In the genomic region with DNA sequence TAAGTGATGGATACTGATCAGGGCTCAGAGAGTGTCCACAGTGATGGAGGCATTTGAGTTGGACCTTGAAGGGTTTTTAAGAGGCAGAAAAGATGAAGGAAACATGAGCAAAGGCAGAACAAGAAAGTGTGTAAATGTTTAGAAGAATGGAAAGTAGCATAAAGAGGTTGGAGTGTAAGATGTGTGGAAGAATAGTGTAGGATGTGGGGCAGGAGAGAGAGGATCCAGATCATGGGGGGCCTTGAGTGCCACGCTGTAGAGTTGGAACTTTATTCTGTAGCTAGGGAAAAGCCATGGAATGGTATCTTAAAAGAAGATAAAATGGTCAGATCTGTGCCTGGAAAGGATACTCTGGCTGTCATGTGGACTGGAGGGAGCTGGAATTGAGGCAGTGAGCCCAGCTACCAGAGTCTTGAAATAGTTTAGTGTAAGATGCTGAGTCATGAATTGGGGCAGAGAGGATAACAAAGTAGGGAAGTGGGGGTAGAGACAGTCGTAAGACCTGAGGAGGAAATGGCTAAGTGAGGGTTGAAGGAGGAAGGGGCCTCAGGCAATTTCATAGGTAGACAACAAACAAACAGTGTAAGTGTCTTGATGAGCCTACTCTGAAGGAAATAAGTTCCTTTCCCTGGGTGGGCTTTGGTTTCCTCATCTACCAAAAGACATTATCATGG, we compare ENCODE assay signal across 2 cellular contexts.
TF ChIP-seq lines count a peak whose summit lies in the region.

No MANE protein-coding gene starts in this region.

TF ChIP-seq in A549, 52 proteins besides CTCF, POLR2A, EP300 and RAD21:
- peak; percentile 74 for TF ChIP-seq NFE2L2 (conservative IDR thresholded peaks at IDR 0.05; ENCODE audit: low read length)
- TF ChIP-seq SMC3 (IDR thresholded peaks at IDR 0.05) = no peak
- peak; percentile 94 for TF ChIP-seq MAFK (IDR thresholded peaks at IDR 0.05; ENCODE audit: partially characterized antibody)

TF ChIP-seq in K562, 482 proteins besides CTCF, POLR2A, EP300 and RAD21 (continues in another document):
- TF ChIP-seq HNRNPLL (IDR thresholded peaks at IDR 0.05; ENCODE audit: low read depth, low read length, poor library complexity, severe bottlenecking) (no peak), ZKSCAN8 (CRISPR knock-in tag; IDR thresholded peaks at IDR 0.05) (no peak), BHLHE40 (IDR thresholded peaks at IDR 0.05; ENCODE audit: low read length) (no peak), RCOR1 (IDR thresholded peaks at IDR 0.05; ENCODE audit: borderline replicate concordance in 1 of 2, low read depth in 2 of 2, low read length in 2 of 2) (peak in 1 of 2 experiments; percentile 8; a peak in 1 of 4 replicates), MYC (IDR thresholded peaks at IDR 0.05; ENCODE audit: low read depth, low read length) (no peak), MYC (CRISPR knock-in tag; IDR thresholded peaks at IDR 0.05; ENCODE audit: borderline replicate concordance, low read depth) (no peak), ZNF695 (CRISPR knock-in tag; IDR thresholded peaks at IDR 0.05) (no peak), DPF2 (IDR thresholded peaks at IDR 0.05) (peak; percentile 84), JUNB (CRISPR knock-in tag; conservative IDR thresholded peaks at IDR 0.05) (no peak), ZEB2 (IDR thresholded peaks at IDR 0.05) (no peak), POLR2G (IDR thresholded peaks at IDR 0.05; ENCODE audit: low read depth, low read length) (no peak), OTX1 (CRISPR knock-in tag; IDR thresholded peaks at IDR 0.05) (peak; percentile 76; the same call in 1 of the 2 replicates), HLTF (IDR thresholded peaks at IDR 0.05) (no peak), ZNF551 (CRISPR knock-in tag; IDR thresholded peaks at IDR 0.05) (no peak), CREM (IDR thresholded peaks at IDR 0.05; ENCODE audit: low read depth) (0 out of 2 replicates have a peak, but pooled peaks have one; percentile 15), CBX1 (IDR thresholded peaks at IDR 0.05; ENCODE audit: low read depth) (no peak), CEBPG (CRISPR knock-in tag; IDR thresholded peaks at IDR 0.05) (no peak), CEBPG (tag; conservative IDR thresholded peaks at IDR 0.05 in 1 of 2, IDR thresholded peaks at IDR 0.05 in 1 of 2) (no peak), NFIC (IDR thresholded peaks at IDR 0.05) (no peak), ZNF384 (IDR thresholded peaks at IDR 0.05; ENCODE audit: low read depth, low read length) (no peak), ZFPM2 (CRISPR knock-in tag; IDR thresholded peaks at IDR 0.05) (no peak), PHF21A (IDR thresholded peaks at IDR 0.05; ENCODE audit: borderline replicate concordance, low read depth) (no peak), HDAC8 (tag; IDR thresholded peaks at IDR 0.05) (no peak), PTRF (tag; IDR thresholded peaks at IDR 0.05) (no peak)
- TF ChIP-seq, protein P1, sequence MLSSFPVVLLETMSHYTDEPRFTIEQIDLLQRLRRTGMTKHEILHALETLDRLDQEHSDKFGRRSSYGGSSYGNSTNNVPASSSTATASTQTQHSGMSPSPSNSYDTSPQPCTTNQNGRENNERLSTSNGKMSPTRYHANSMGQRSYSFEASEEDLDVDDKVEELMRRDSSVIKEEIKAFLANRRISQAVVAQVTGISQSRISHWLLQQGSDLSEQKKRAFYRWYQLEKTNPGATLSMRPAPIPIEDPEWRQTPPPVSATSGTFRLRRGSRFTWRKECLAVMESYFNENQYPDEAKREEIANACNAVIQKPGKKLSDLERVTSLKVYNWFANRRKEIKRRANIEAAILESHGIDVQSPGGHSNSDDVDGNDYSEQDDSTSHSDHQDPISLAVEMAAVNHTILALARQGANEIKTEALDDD (IDR thresholded peaks at IDR 0.05) = no peak
- TF ChIP-seq, protein P2, sequence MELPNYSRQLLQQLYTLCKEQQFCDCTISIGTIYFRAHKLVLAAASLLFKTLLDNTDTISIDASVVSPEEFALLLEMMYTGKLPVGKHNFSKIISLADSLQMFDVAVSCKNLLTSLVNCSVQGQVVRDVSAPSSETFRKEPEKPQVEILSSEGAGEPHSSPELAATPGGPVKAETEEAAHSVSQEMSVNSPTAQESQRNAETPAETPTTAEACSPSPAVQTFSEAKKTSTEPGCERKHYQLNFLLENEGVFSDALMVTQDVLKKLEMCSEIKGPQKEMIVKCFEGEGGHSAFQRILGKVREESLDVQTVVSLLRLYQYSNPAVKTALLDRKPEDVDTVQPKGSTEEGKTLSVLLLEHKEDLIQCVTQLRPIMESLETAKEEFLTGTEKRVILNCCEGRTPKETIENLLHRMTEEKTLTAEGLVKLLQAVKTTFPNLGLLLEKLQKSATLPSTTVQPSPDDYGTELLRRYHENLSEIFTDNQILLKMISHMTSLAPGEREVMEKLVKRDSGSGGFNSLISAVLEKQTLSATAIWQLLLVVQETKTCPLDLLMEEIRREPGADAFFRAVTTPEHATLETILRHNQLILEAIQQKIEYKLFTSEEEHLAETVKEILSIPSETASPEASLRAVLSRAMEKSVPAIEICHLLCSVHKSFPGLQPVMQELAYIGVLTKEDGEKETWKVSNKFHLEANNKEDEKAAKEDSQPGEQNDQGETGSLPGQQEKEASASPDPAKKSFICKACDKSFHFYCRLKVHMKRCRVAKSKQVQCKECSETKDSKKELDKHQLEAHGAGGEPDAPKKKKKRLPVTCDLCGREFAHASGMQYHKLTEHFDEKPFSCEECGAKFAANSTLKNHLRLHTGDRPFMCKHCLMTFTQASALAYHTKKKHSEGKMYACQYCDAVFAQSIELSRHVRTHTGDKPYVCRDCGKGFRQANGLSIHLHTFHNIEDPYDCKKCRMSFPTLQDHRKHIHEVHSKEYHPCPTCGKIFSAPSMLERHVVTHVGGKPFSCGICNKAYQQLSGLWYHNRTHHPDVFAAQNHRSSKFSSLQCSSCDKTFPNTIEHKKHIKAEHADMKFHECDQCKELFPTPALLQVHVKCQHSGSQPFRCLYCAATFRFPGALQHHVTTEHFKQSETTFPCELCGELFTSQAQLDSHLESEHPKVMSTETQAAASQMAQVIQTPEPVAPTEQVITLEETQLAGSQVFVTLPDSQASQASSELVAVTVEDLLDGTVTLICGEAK (IDR thresholded peaks at IDR 0.05) = no peak; the same call in 1 of the 2 replicates
- TF ChIP-seq, protein P2 (CRISPR knock-in tag; IDR thresholded peaks at IDR 0.05) = no peak
- TF ChIP-seq, protein P3, sequence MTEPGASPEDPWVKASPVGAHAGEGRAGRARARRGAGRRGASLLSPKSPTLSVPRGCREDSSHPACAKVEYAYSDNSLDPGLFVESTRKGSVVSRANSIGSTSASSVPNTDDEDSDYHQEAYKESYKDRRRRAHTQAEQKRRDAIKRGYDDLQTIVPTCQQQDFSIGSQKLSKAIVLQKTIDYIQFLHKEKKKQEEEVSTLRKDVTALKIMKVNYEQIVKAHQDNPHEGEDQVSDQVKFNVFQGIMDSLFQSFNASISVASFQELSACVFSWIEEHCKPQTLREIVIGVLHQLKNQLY (CRISPR knock-in tag; conservative IDR thresholded peaks at IDR 0.05) = no peak
- TF ChIP-seq, protein P4, sequence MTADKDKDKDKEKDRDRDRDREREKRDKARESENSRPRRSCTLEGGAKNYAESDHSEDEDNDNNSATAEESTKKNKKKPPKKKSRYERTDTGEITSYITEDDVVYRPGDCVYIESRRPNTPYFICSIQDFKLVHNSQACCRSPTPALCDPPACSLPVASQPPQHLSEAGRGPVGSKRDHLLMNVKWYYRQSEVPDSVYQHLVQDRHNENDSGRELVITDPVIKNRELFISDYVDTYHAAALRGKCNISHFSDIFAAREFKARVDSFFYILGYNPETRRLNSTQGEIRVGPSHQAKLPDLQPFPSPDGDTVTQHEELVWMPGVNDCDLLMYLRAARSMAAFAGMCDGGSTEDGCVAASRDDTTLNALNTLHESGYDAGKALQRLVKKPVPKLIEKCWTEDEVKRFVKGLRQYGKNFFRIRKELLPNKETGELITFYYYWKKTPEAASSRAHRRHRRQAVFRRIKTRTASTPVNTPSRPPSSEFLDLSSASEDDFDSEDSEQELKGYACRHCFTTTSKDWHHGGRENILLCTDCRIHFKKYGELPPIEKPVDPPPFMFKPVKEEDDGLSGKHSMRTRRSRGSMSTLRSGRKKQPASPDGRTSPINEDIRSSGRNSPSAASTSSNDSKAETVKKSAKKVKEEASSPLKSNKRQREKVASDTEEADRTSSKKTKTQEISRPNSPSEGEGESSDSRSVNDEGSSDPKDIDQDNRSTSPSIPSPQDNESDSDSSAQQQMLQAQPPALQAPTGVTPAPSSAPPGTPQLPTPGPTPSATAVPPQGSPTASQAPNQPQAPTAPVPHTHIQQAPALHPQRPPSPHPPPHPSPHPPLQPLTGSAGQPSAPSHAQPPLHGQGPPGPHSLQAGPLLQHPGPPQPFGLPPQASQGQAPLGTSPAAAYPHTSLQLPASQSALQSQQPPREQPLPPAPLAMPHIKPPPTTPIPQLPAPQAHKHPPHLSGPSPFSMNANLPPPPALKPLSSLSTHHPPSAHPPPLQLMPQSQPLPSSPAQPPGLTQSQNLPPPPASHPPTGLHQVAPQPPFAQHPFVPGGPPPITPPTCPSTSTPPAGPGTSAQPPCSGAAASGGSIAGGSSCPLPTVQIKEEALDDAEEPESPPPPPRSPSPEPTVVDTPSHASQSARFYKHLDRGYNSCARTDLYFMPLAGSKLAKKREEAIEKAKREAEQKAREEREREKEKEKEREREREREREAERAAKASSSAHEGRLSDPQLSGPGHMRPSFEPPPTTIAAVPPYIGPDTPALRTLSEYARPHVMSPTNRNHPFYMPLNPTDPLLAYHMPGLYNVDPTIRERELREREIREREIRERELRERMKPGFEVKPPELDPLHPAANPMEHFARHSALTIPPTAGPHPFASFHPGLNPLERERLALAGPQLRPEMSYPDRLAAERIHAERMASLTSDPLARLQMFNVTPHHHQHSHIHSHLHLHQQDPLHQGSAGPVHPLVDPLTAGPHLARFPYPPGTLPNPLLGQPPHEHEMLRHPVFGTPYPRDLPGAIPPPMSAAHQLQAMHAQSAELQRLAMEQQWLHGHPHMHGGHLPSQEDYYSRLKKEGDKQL (CRISPR knock-in tag; IDR thresholded peaks at IDR 0.05; ENCODE audit: borderline replicate concordance) = no peak
- TF ChIP-seq, protein P5, sequence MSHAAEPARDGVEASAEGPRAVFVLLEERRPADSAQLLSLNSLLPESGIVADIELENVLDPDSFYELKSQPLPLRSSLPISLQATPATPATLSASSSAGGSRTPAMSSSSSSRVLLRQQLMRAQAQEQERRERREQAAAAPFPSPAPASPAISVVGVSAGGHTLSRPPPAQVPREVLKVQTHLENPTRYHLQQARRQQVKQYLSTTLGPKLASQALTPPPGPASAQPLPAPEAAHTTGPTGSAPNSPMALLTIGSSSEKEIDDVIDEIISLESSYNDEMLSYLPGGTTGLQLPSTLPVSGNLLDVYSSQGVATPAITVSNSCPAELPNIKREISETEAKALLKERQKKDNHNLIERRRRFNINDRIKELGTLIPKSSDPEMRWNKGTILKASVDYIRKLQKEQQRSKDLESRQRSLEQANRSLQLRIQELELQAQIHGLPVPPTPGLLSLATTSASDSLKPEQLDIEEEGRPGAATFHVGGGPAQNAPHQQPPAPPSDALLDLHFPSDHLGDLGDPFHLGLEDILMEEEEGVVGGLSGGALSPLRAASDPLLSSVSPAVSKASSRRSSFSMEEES (CRISPR knock-in tag; IDR thresholded peaks at IDR 0.05) = no peak
- TF ChIP-seq, protein P6, sequence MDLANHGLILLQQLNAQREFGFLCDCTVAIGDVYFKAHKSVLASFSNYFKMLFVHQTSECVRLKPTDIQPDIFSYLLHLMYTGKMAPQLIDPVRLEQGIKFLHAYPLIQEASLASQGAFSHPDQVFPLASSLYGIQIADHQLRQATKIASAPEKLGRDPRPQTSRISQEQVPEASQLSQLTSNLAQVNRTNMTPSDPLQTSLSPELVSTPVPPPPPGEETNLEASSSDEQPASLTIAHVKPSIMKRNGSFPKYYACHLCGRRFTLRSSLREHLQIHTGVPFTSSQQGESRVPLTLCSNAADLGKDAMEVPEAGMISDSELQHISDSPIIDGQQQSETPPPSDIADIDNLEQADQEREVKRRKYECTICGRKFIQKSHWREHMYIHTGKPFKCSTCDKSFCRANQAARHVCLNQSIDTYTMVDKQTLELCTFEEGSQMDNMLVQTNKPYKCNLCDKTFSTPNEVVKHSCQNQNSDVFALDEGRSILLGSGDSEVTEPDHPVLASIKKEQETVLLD (IDR thresholded peaks at IDR 0.05) = 0 out of 2 replicates have a peak, but pooled peaks have one; percentile 11
- TF ChIP-seq, protein P7, sequence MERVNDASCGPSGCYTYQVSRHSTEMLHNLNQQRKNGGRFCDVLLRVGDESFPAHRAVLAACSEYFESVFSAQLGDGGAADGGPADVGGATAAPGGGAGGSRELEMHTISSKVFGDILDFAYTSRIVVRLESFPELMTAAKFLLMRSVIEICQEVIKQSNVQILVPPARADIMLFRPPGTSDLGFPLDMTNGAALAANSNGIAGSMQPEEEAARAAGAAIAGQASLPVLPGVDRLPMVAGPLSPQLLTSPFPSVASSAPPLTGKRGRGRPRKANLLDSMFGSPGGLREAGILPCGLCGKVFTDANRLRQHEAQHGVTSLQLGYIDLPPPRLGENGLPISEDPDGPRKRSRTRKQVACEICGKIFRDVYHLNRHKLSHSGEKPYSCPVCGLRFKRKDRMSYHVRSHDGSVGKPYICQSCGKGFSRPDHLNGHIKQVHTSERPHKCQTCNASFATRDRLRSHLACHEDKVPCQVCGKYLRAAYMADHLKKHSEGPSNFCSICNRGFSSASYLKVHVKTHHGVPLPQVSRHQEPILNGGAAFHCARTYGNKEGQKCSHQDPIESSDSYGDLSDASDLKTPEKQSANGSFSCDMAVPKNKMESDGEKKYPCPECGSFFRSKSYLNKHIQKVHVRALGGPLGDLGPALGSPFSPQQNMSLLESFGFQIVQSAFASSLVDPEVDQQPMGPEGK (CRISPR knock-in tag; IDR thresholded peaks at IDR 0.05; ENCODE audit: borderline replicate concordance) = no peak
